In genomic region chr5:5979761-5980570, GRCh38 we compare ENCODE assay signal across 27 cellular contexts.
A peak's percentile ranks its signal among the peaks of the same experiment; 100 is the strongest.
DNase-seq lines count a peak whose midpoint lies in the region; ATAC-seq and TF ChIP-seq lines count a peak whose summit lies in the region.
"Had no signal": no experiment of that assay in that cellular context is flagged by ENCODE, and none has a peak within 500 bp of the region (broad histone marks: within the 10 kb centered on the region; RNA-seq: fewer than 3 reads in every experiment).

No MANE protein-coding gene starts in this region.

- H3K27ac ChIP-seq in left ventricle myocardium inferior (replicated peaks) (no peak overlapping the region), gastroesophageal sphincter (no peak overlapping the region), osteoblast (ENCODE audit: low read depth, low read length) (peak overlapping the region; percentile 16)
- H3K27ac ChIP-seq: breast epithelium, colonic mucosa, ovary, right atrium auricular region had no signal

- peaks cover 12% of the 10 kb centered on the region for H3K4me1 Mint-ChIP-seq in glutamatergic neuron (ENCODE audit: low read depth, unreplicated experiment)
- H3K4me1 Mint-ChIP-seq: naive B cell, T-cell had no signal

- ATAC-seq in left cardiac atrium = peak; percentile 53 to 84
- ATAC-seq in gastroesophageal sphincter = peak; percentile 13
- ATAC-seq: Panc1; stimulated activated naive CD8-positive, alpha-beta T cell treated with anti-CD3 and anti-CD28 coated beads, Interleukin-15, Interleukin-2, amounts not matched to agents 100 U/mL and 50 U/mL, for 24 hours; T-cell had no signal

- H3K4me2 ChIP-seq in osteoblast (ENCODE audit: insufficient read depth, low read length) = no peak overlapping the region

- TF ChIP-seq POLR2A in gastroesophageal sphincter (IDR thresholded peaks at IDR 0.05) = no peak

- intact Hi-C loops in left cardiac atrium (cut with DNase I) = no loop called here
- intact Hi-C loops in left ventricle myocardium inferior (cut with micrococcal nuclease) = no loop called here

- 29 to 63% methylated on average over 3 to 6 of the region's 6 CpGs for WGBS in gastroesophageal sphincter (ENCODE audit: low coverage in 1 of 2), 2 donors

- H3K79me2 ChIP-seq in osteoblast (ENCODE audit: insufficient read depth, low read length) = no peaks in the 10 kb centered on the region

- TF ChIP-seq CTCF in left ventricle myocardium inferior (IDR thresholded peaks at IDR 0.05; ENCODE audit: borderline replicate concordance) = no peak
- TF ChIP-seq CTCF in gastroesophageal sphincter (IDR thresholded peaks at IDR 0.05) = no peak
- no peak for TF ChIP-seq CTCF in osteoblast (IDR thresholded peaks at IDR 0.05; ENCODE audit: extremely low read depth, low read depth, low read length)
- no peak for TF ChIP-seq CTCF in glutamatergic neuron (IDR thresholded peaks at IDR 0.05; ENCODE audit: partially characterized antibody, unreplicated experiment)

- no peaks in the 10 kb centered on the region for H3K36me3 Mint-ChIP-seq in glutamatergic neuron (ENCODE audit: unreplicated experiment)
- H3K36me3 Mint-ChIP-seq: naive B cell, T-cell had no signal

- H3K9me3 ChIP-seq in left ventricle myocardium inferior (replicated peaks) (no peaks in the 10 kb centered on the region), gastroesophageal sphincter (no peaks in the 10 kb centered on the region), osteoblast (ENCODE audit: low read depth, low read length) (no peaks in the 10 kb centered on the region)
- H3K9me3 ChIP-seq: breast epithelium, colonic mucosa, ovary, right atrium auricular region had no signal

- DNase-seq in left cardiac atrium = no peak
- no peak for DNase-seq in left ventricle myocardium inferior
- DNase-seq in osteoblast (ENCODE audit: insufficient read length, low spot score, missing footprints) = no peak
- DNase-seq in glutamatergic neuron = no peak
- no peak for DNase-seq in CD1c-positive myeloid dendritic cell (ENCODE audit: extremely low spot score)
- no peak for DNase-seq in GOT3 (lab: John Stamatoyannopoulos, UW)
- no peak for DNase-seq in occipital lobe (lab: John Stamatoyannopoulos, UW)
- DNase-seq: 8988T; activated CD4-positive, CD25-positive, alpha-beta regulatory T cell treated with anti-CD3 and anti-CD28 coated beads, Interleukin-2, amount 50 U/mL, for 72 hours; activated T-cell treated with anti-CD3 and anti-CD28 coated beads, Interleukin-2, amount 50 U/mL, for 24 hours; AML-193; colonic mucosa; GDM1; kidney; naive B cell; NCI-H146; NCI-H510A; SIG-M5; stimulated activated CD4-positive, alpha-beta T cell treated with anti-CD3 and anti-CD28 coated beads, Interleukin-15, amount 100 ng/mL, for 24 hours; stimulated activated naive CD8-positive, alpha-beta T cell treated with anti-CD3 and anti-CD28 coated beads, Interleukin-15, Interleukin-2, amounts not matched to agents 100 U/mL and 50 U/mL, for 24 hours; T-cell had no signal

- H3K4me1 ChIP-seq in left ventricle myocardium inferior = no peaks in the 10 kb centered on the region
- H3K4me1 ChIP-seq in gastroesophageal sphincter = no peaks in the 10 kb centered on the region
- H3K4me1 ChIP-seq in osteoblast (ENCODE audit: insufficient read depth, low read length) = no peaks in the 10 kb centered on the region
- H3K4me1 ChIP-seq: breast epithelium, colonic mucosa had no signal

- no peaks in the 10 kb centered on the region for H3K9me3 Mint-ChIP-seq in glutamatergic neuron (ENCODE audit: unreplicated experiment)
- H3K9me3 Mint-ChIP-seq: activated T-cell treated with anti-CD3 and anti-CD28 coated beads, Interleukin-2, amount 50 U/mL, for 24 hours; endodermal cell had no signal

- no peaks in the 10 kb centered on the region for H3K36me3 ChIP-seq in left ventricle myocardium inferior
- no peaks in the 10 kb centered on the region for H3K36me3 ChIP-seq in gastroesophageal sphincter
- no peaks in the 10 kb centered on the region for H3K36me3 ChIP-seq in osteoblast (ENCODE audit: insufficient read depth, low read length)
- H3K36me3 ChIP-seq: breast epithelium, colonic mucosa, ovary, right atrium auricular region had no signal

- no peak overlapping the region for H3K4me3 ChIP-seq in left ventricle myocardium inferior
- H3K4me3 ChIP-seq in gastroesophageal sphincter = no peak overlapping the region
- no peak overlapping the region for H3K4me3 ChIP-seq in osteoblast (ENCODE audit: insufficient read depth, low read length)
- H3K4me3 ChIP-seq: breast epithelium, colonic mucosa, ovary, right atrium auricular region had no signal

- H3K27me3 Mint-ChIP-seq in glutamatergic neuron (ENCODE audit: unreplicated experiment) = peaks cover 8% of the 10 kb centered on the region
- H3K27me3 Mint-ChIP-seq: activated T-cell treated with anti-CD3 and anti-CD28 coated beads, Interleukin-2, amount 50 U/mL, for 24 hours had no signal

- no peak for TF ChIP-seq EP300 in gastroesophageal sphincter (IDR thresholded peaks at IDR 0.05)

- no peak overlapping the region for H3K27ac Mint-ChIP-seq in glutamatergic neuron (ENCODE audit: unreplicated experiment)
- H3K27ac Mint-ChIP-seq: activated T-cell treated with anti-CD3 and anti-CD28 coated beads, Interleukin-2, amount 50 U/mL, for 24 hours; endodermal cell; naive B cell; T-cell had no signal

- H4K20me1 ChIP-seq in osteoblast (ENCODE audit: insufficient read depth, low read length) = no peaks in the 10 kb centered on the region

- H2AFZ ChIP-seq in osteoblast (ENCODE audit: low read length) = no peak overlapping the region

- H3K27me3 ChIP-seq in left ventricle myocardium inferior (ENCODE audit: low read depth) (peaks cover 41% of the 10 kb centered on the region), gastroesophageal sphincter (no peaks in the 10 kb centered on the region), osteoblast (ENCODE audit: insufficient read depth, low read length) (no peaks in the 10 kb centered on the region)
- H3K27me3 ChIP-seq: breast epithelium, colonic mucosa, ovary, right atrium auricular region had no signal

- no peak overlapping the region for H3K4me3 Mint-ChIP-seq in glutamatergic neuron (ENCODE audit: unreplicated experiment)
- H3K4me3 Mint-ChIP-seq: activated T-cell treated with anti-CD3 and anti-CD28 coated beads, Interleukin-2, amount 50 U/mL, for 24 hours; endodermal cell; naive B cell; T-cell had no signal
